In the genomic region with DNA sequence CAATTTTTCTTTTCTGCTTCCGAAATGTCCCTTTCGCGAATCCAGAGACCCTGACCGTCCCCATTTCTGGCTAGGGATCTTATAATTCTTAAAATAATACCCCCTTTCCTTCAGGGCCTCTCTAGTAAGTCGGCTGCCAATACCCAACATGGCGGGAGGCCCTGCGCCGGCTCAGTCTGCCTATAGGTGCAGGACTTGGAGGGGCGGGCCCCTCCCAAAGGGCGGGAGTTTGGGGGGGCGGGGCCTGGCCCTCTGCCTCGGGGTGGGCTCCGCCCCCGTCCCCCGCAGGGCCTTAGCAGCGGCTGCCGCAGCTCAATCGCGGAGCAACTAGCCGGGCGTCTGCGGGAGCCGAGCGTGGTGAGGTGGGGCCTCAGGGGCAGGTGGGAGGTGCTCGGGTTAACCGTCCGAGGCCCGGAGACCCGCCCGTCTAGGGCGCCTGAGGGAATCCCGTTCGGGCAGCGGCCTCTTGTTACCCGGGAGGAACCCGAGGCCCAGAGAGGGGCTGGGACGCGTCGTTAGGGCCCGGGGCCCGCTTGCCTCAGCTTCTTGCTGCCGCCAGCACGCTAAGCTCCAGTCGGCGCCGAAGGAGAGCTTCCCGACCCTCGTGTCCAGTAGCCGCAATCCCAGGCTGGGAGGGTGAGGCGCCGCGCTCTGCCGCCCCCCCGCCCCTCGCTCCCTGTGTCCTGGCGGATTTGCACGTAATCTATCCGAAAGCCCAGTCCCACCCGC, we compare ENCODE assay signal across 8 cellular contexts. TPM values are rescaled to one million over a fixed set of nuclear protein-coding genes. Genes with fewer than 3 reads are reported as not detected.
A peak's percentile ranks its signal among the peaks of the same experiment; 100 is the strongest.
DNase-seq lines count a peak whose midpoint lies in the region; ATAC-seq and TF ChIP-seq lines count a peak whose summit lies in the region.

A gene with protein sequence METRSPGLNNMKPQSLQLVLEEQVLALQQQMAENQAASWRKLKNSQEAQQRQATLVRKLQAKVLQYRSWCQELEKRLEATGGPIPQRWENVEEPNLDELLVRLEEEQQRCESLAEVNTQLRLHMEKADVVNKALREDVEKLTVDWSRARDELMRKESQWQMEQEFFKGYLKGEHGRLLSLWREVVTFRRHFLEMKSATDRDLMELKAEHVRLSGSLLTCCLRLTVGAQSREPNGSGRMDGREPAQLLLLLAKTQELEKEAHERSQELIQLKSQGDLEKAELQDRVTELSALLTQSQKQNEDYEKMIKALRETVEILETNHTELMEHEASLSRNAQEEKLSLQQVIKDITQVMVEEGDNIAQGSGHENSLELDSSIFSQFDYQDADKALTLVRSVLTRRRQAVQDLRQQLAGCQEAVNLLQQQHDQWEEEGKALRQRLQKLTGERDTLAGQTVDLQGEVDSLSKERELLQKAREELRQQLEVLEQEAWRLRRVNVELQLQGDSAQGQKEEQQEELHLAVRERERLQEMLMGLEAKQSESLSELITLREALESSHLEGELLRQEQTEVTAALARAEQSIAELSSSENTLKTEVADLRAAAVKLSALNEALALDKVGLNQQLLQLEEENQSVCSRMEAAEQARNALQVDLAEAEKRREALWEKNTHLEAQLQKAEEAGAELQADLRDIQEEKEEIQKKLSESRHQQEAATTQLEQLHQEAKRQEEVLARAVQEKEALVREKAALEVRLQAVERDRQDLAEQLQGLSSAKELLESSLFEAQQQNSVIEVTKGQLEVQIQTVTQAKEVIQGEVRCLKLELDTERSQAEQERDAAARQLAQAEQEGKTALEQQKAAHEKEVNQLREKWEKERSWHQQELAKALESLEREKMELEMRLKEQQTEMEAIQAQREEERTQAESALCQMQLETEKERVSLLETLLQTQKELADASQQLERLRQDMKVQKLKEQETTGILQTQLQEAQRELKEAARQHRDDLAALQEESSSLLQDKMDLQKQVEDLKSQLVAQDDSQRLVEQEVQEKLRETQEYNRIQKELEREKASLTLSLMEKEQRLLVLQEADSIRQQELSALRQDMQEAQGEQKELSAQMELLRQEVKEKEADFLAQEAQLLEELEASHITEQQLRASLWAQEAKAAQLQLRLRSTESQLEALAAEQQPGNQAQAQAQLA (N-terminal part only) (plus strand): TSS at position 718 of the 729 bp plus-strand sequence. CDS start 6,770 bp downstream, outside the sequence.

- peaks cover 5% of the 10 kb centered on the region for H3K36me3 ChIP-seq in right atrium auricular region
- peaks cover 0 to 11% of the 10 kb centered on the region in 2 donors for H3K36me3 ChIP-seq in psoas muscle (ENCODE audit: insufficient read depth in 1 of 2, low read depth in 1 of 2)
- peaks cover 1% of the 10 kb centered on the region for H3K36me3 ChIP-seq in urinary bladder (ENCODE audit: insufficient read depth)

- H3K27ac ChIP-seq in right atrium auricular region: peak within 1 kb of the TSS; percentile 88 to 90
- peak within 1 kb of the TSS; percentile 92 for H3K27ac ChIP-seq in psoas muscle
- H3K27ac ChIP-seq in urinary bladder (ENCODE audit: low read depth): peak within 1 kb of the TSS; percentile 89

- peak within 1 kb of the TSS; percentile 78 to 92 for H3K4me3 ChIP-seq in right atrium auricular region
- peak within 1 kb of the TSS; percentile 81 for H3K4me3 ChIP-seq in psoas muscle
- peak within 1 kb of the TSS; percentile 82 for H3K4me3 ChIP-seq in urinary bladder (ENCODE audit: low read depth, low read length)

- ATAC-seq in GM18505 (IDR thresholded peaks at IDR 0.05; ENCODE audit: unreplicated experiment): peak; percentile 92
- peak; percentile 70 for ATAC-seq in HG02973 (IDR thresholded peaks at IDR 0.05; ENCODE audit: unreplicated experiment)
- ATAC-seq in psoas muscle: peak; percentile 97 to 99 (median 98)

- H3K27me3 ChIP-seq in right atrium auricular region (no peaks in the 10 kb centered on the region), psoas muscle (ENCODE audit: insufficient read depth in 3 of 3, low read length in 2 of 3) (no peaks in the 10 kb centered on the region)

- peak; percentile 96 to 97 for DNase-seq in NCI-H1930 (lab: John Stamatoyannopoulos, UW)
- peak; percentile 71 to 96 (median 90) for DNase-seq in anterior cingulate cortex (lab: John Stamatoyannopoulos, UW)
- peak; percentile 91 for DNase-seq in right atrium auricular region (ENCODE audit: low spot score)
- DNase-seq in psoas muscle: peak; percentile 92 to 97

- no peak for TF ChIP-seq CTCF in right atrium auricular region (IDR thresholded peaks at IDR 0.05)
- no peak for TF ChIP-seq CTCF in psoas muscle (IDR thresholded peaks at IDR 0.05)

- TF ChIP-seq POLR2A in GM18505 (IDR thresholded peaks at IDR 0.05; ENCODE audit: borderline replicate concordance, extremely low read depth, insufficient read depth, insufficient read length): peak; percentile 57

- no peaks in the 10 kb centered on the region for H3K9me3 ChIP-seq in right atrium auricular region
- H3K9me3 ChIP-seq in psoas muscle: no peaks in the 10 kb centered on the region

- 0 to 1% (median 0%) methylated on average over 33 to 59 of the region's 59 CpGs for WGBS in psoas muscle, 3 donors
- under 1% methylated on average over 59 of the region's 59 CpGs for WGBS in urinary bladder

- intact Hi-C loops in T-helper 2 cell treated with Interferon-gamma antibody and Interleukin-4, amounts not matched to agents 100 ng/mL and 5 ng/mL, for 36 hours (cut with micrococcal nuclease): loop anchor here (2.0 to 10.0 kb wide), 4 partner anchors 37 to 1010 kb away; a partner anchor contains a TSS
- intact Hi-C loops in psoas muscle (cut with DNase I): loop anchor here in 1 of 2 donors (5.0 to 10.0 kb wide), 3 partner anchors 43 to 310 kb away; a partner anchor contains a TSS

- peaks cover 0 to 15% of the 10 kb centered on the region in 2 donors for H3K4me1 ChIP-seq in right atrium auricular region
- peaks cover 17% of the 10 kb centered on the region for H3K4me1 ChIP-seq in psoas muscle
- H3K4me1 ChIP-seq in urinary bladder (ENCODE audit: insufficient read depth): no peaks in the 10 kb centered on the region

RNA-seq across cellular contexts. Expression of the gene that starts here (rescaled TPM):
- 56.8 and 58.2 TPM in 2 replicates for total RNA-seq in T-helper 2 cell treated with Interferon-gamma antibody and Interleukin-4, amounts not matched to agents 100 ng/mL and 5 ng/mL, for 36 hours
- total RNA-seq in right atrium auricular region (10 to 100 TPM; 13.0 to 18.9 TPM), psoas muscle (10 to 100 TPM; 17.0 to 19.3 (median 17.6) TPM), urinary bladder (18.3 TPM)
- polyA plus RNA-seq in psoas muscle (10 to 100 TPM in 1 of 3 donors, 1 to 10 TPM in 2; 4.2 to 13.2 (median 7.4) TPM), urinary bladder (15.7 TPM)

Comparison
In these comparisons a context has a peak if more than half of its experiments do, and no peak if none do; other contexts are left out.
1. Peak in every context shown above with its lines: DNase-seq, ATAC-seq, H3K4me3 ChIP-seq and H3K27ac ChIP-seq.